8 cellular contexts compared by ENCODE assay signal in the genomic region with DNA sequence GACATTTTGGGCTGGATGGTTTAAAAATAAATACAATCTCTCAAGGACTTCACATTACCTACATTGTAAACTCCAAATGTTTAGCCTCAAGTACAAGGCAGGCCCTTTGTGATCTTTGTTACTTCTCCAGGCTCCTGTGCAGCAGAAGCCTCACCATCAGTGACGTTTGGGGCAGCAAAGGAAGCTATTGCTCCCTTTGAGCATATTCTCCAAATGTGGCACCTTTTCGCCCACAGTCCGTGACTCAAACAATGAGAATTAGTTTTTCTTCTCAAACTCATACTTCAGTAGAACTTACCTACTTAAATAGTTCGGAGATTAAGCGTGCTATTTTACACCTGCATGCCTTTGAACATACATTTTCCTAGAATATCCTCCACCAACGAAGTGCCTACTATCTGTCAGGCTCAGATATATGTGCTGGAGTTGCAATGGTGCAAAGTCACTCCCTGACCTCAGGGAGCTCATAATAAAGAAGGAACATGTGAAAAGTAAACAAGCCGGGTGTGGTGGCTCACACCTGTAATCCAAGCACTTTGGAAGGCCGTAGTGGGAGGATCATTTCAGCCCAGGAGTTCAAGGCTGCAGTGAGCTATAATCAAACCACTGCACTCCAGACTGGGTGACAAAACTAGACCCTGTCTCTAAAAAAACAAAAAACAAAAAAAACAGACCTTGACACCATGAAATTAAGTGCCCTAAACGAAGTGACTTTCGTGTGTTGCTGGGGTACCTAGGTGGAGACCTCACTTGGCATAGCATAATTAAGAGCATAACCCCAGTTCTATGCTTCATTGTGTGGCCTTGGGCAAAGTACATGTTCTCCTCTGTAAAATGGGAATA. TPM values are rescaled to one million over a fixed set of nuclear protein-coding genes. Genes with fewer than 3 reads are reported as not detected.
A peak's percentile ranks its signal among the peaks of the same experiment; 100 is the strongest.
DNase-seq lines count a peak whose midpoint lies in the region; ATAC-seq, FAIRE-seq and TF ChIP-seq lines count a peak whose summit lies in the region.

No MANE protein-coding gene starts in this region.

- no peak for FAIRE-seq in small intestine (lab: Jason Lieb, UNC)

- H3K4me1 ChIP-seq in HAP-1 (peaks cover 19% of the 10 kb centered on the region), right cardiac atrium (ENCODE audit: control insufficient read depth, insufficient read depth, low read length) (peaks cover 6% of the 10 kb centered on the region), small intestine (ENCODE audit: control insufficient read depth in 2 of 2, insufficient read depth in 1 of 2, low read depth in 1 of 2, low read length in 1 of 2) (peaks cover 2 to 5% of the 10 kb centered on the region in 2 donors)

- in situ Hi-C loops in HAP-1 (cut with MboI; ENCODE audit: low sequenced_read_pairs) = no loop called here

- H3K36me3 ChIP-seq in HAP-1 (replicated peaks) (peaks cover 25% of the 10 kb centered on the region), small intestine (ENCODE audit: control insufficient read depth in 2 of 2, insufficient read depth in 2 of 2, low read length in 2 of 2) (peaks cover 3 to 4% of the 10 kb centered on the region in 2 donors)

- no peak for TF ChIP-seq CTCF in WI38 (IDR thresholded peaks at IDR 0.05; ENCODE audit: low read depth, low read length)

- H3K9me3 ChIP-seq in HAP-1 = no peaks in the 10 kb centered on the region
- no peaks in the 10 kb centered on the region for H3K9me3 ChIP-seq in right cardiac atrium (ENCODE audit: control insufficient read depth, low read length)
- no peaks in the 10 kb centered on the region for H3K9me3 ChIP-seq in small intestine (ENCODE audit: control insufficient read depth, low read depth)

- DNase-seq in HAP-1 (ENCODE audit: low spot score in 2 of 2) (no peak), right cardiac atrium (peak in 1 of 3 donors; percentile 7), small intestine (peak; percentile 75), DMS153 treated with DMSO at 0.1 percent for 48 hours (lab: John Stamatoyannopoulos, UW; ENCODE audit: unreplicated experiment) (no peak), NOMO-1 treated with DMSO at 0.1 percent for 48 hours (lab: John Stamatoyannopoulos, UW; ENCODE audit: unreplicated experiment) (no peak), NCI-H524 (lab: John Stamatoyannopoulos, UW) (no peak)

- H3K27ac ChIP-seq in right cardiac atrium (ENCODE audit: low read length) (no peak overlapping the region), small intestine (ENCODE audit: low read depth in 1 of 2, low read length in 1 of 2) (peak overlapping the region in 1 of 2 donors; percentile 62)

- H3K27me3 ChIP-seq in HAP-1 (ENCODE audit: low read depth) (no peaks in the 10 kb centered on the region), right cardiac atrium (ENCODE audit: control insufficient read depth, insufficient read depth) (no peaks in the 10 kb centered on the region), small intestine (ENCODE audit: control insufficient read depth in 2 of 2, insufficient read depth in 2 of 2, low read length in 2 of 2) (no peaks in the 10 kb centered on the region)

- WGBS in right cardiac atrium = 72% methylated on average over 10 of the region's 10 CpGs
- WGBS in small intestine, 3 donors = 35 to 62% (median 55%) methylated on average over 10 of the region's 10 CpGs

- H3K4me3 ChIP-seq in HAP-1 (peak overlapping the region; percentile 65), WI38 (ENCODE audit: low read depth, low read length) (peak overlapping the region; percentile 85), right cardiac atrium (ENCODE audit: low read length) (peak overlapping the region; percentile 80), small intestine (ENCODE audit: low read depth in 1 of 2, low read length in 2 of 2) (peak overlapping the region in 1 of 2 donors; percentile 63)

- ATAC-seq in right cardiac atrium (no peak), GM19035 (IDR thresholded peaks at IDR 0.05; ENCODE audit: unreplicated experiment) (no peak)

- intact Hi-C loops in right cardiac atrium (cut with DNase I) = no loop called here

RNA-seq across cellular contexts. Expression of gene ABCF2, which starts 1.2 kb away (rescaled TPM):
- total RNA-seq in right cardiac atrium = 10 to 100 TPM; 24.6 to 34.5 (median 26.3) TPM
- polyA plus RNA-seq in right cardiac atrium = 17.8 TPM
- polyA plus RNA-seq in small intestine = 10 to 100 TPM; 11.0 to 23.7 (median 11.1) TPM

RNA-seq across cellular contexts. Expression of gene CHPF2, which starts 4.0 kb away (rescaled TPM):
- 10 to 100 TPM; 22.2 to 35.3 (median 27.0) TPM for total RNA-seq in right cardiac atrium
- polyA plus RNA-seq in right cardiac atrium (15.5 TPM), small intestine (10 to 100 TPM; 11.6 to 18.4 (median 17.8) TPM)

RNA-seq across cellular contexts. Expression of gene H2BK1, which starts 18.0 kb away (rescaled TPM):
- not detected for total RNA-seq in right cardiac atrium
- polyA plus RNA-seq in right cardiac atrium = not detected
- polyA plus RNA-seq in small intestine = not detected

RNA-seq across cellular contexts. Expression of gene SMARCD3, which starts 20.2 kb away (rescaled TPM):
- 100 to 1,000 TPM; 149 to 291 (median 238) TPM for total RNA-seq in right cardiac atrium
- polyA plus RNA-seq in right cardiac atrium (141 TPM), small intestine (10 to 100 TPM in 1 of 3 donors, 1 to 10 TPM in 1, under 1 TPM in 1; 0.89 to 11.1 (median 9.6) TPM)

RNA-seq across cellular contexts. Expression of gene ASB10, which starts 41.2 kb away (rescaled TPM):
- total RNA-seq in right cardiac atrium = 10 to 100 TPM in 3 of 4 donors, 1 to 10 TPM in 1; 4.5 to 21.0 (median 14.0) TPM
- 14.3 TPM for polyA plus RNA-seq in right cardiac atrium
- not detected for polyA plus RNA-seq in small intestine
